Comparison of ENCODE assay signal across 1 cellular context in the genomic region with DNA sequence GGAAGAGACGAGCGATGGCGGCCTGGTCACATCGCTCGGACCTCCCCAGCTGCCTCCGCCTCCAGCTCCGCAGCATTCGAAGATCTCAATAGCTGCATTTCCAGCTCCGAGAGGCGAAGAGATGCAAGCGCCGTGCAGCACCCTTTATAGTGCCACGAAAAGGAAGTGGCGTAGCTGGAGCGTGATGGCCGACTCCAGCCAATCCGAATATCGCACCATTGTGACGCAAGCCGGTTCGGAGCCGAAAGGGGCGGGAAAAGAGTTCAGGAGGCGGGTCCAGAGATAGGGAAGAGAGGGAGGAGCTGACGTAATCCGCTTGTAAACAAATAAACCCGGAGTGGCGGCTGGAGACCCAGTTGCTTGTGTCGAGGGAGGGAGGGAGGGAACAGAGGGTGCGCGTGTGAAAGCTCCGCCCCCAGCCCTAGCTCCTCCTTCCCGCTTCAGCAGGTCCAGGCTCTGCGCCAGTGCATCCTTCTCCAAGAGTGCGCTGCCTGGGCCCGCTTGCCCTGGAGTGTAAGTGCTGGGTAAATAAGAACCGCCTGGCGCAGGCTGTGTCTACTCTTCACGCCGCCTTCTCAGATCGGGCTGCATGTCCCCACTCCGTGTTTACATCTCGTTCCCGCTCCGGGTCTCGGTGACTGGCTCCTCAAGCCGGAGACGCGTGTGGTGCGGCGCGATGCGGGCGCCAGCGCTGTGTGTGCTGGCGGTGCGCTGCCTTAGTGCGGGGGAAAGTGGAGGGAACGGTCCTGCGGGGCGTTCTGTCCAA.
TF ChIP-seq lines count a peak whose summit lies in the region.

A gene with protein sequence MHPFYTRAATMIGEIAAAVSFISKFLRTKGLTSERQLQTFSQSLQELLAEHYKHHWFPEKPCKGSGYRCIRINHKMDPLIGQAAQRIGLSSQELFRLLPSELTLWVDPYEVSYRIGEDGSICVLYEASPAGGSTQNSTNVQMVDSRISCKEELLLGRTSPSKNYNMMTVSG (minus strand): TSS at position 116 of the 766 bp plus-strand sequence. CDS start 311 bp downstream, outside the sequence.

TF ChIP-seq in HepG2, 621 proteins besides CTCF, POLR2A, EP300 and RAD21 (continued from another document and continues in another):
- TF ChIP-seq DMAP1 (CRISPR knock-in tag; IDR thresholded peaks at IDR 0.05) (peak; percentile 6; the same call in 1 of the 2 replicates), GPN1 (CRISPR knock-in tag; IDR thresholded peaks at IDR 0.05; ENCODE audit: borderline replicate concordance) (no peak), TAF1 (CRISPR knock-in tag; IDR thresholded peaks at IDR 0.05) (peak; percentile 98), GFI1 (CRISPR knock-in tag; IDR thresholded peaks at IDR 0.05; ENCODE audit: borderline replicate concordance) (0 out of 2 replicates have a peak, but pooled peaks have one; percentile 15), RFX1 (IDR thresholded peaks at IDR 0.05) (no peak), ZNF562 (CRISPR knock-in tag; IDR thresholded peaks at IDR 0.05; ENCODE audit: borderline replicate concordance) (no peak), ZNF10 (CRISPR knock-in tag; IDR thresholded peaks at IDR 0.05; ENCODE audit: borderline replicate concordance, low read depth) (no peak), ZNF3 (CRISPR knock-in tag; IDR thresholded peaks at IDR 0.05) (no peak), HIVEP1 (CRISPR knock-in tag; IDR thresholded peaks at IDR 0.05) (no peak), CBX1 (IDR thresholded peaks at IDR 0.05; ENCODE audit: low read depth) (no peak), ZNF441 (CRISPR knock-in tag; IDR thresholded peaks at IDR 0.05; ENCODE audit: borderline replicate concordance) (peak; percentile 51; the same call in 1 of the 2 replicates), HOXA5 (CRISPR knock-in tag; IDR thresholded peaks at IDR 0.05) (no peak), KLF15 (CRISPR knock-in tag; IDR thresholded peaks at IDR 0.05; ENCODE audit: borderline replicate concordance) (no peak; the same call in 1 of the 2 replicates), ZNF569 (CRISPR knock-in tag; IDR thresholded peaks at IDR 0.05; ENCODE audit: borderline replicate concordance) (no peak), ZNF234 (CRISPR knock-in tag; conservative IDR thresholded peaks at IDR 0.05) (no peak), CHD2 (IDR thresholded peaks at IDR 0.05; ENCODE audit: low read depth, low read length) (no peak), CCDC6 (CRISPR knock-in tag; IDR thresholded peaks at IDR 0.05) (peak; percentile 86), ISX (CRISPR knock-in tag; conservative IDR thresholded peaks at IDR 0.05) (no peak), ZNF510 (CRISPR knock-in tag; IDR thresholded peaks at IDR 0.05; ENCODE audit: low read depth) (no peak), RARG (CRISPR knock-in tag; IDR thresholded peaks at IDR 0.05; ENCODE audit: low read depth) (no peak), NAIF1 (CRISPR knock-in tag; IDR thresholded peaks at IDR 0.05; ENCODE audit: borderline replicate concordance) (peak; percentile 83; the same call in 1 of the 2 replicates), ZNF20 (CRISPR knock-in tag; IDR thresholded peaks at IDR 0.05) (no peak), NR2F2 (IDR thresholded peaks at IDR 0.05; ENCODE audit: borderline replicate concordance, low read depth) (no peak; the same call in 1 of the 2 replicates), ZNF775 (CRISPR knock-in tag; IDR thresholded peaks at IDR 0.05; ENCODE audit: borderline replicate concordance) (no peak), ZNF224 (CRISPR knock-in tag; IDR thresholded peaks at IDR 0.05) (no peak), ZBTB42 (CRISPR knock-in tag; IDR thresholded peaks at IDR 0.05) (no peak), BCL6 (CRISPR knock-in tag; IDR thresholded peaks at IDR 0.05) (peak; percentile 39)
- TF ChIP-seq, protein P1, sequence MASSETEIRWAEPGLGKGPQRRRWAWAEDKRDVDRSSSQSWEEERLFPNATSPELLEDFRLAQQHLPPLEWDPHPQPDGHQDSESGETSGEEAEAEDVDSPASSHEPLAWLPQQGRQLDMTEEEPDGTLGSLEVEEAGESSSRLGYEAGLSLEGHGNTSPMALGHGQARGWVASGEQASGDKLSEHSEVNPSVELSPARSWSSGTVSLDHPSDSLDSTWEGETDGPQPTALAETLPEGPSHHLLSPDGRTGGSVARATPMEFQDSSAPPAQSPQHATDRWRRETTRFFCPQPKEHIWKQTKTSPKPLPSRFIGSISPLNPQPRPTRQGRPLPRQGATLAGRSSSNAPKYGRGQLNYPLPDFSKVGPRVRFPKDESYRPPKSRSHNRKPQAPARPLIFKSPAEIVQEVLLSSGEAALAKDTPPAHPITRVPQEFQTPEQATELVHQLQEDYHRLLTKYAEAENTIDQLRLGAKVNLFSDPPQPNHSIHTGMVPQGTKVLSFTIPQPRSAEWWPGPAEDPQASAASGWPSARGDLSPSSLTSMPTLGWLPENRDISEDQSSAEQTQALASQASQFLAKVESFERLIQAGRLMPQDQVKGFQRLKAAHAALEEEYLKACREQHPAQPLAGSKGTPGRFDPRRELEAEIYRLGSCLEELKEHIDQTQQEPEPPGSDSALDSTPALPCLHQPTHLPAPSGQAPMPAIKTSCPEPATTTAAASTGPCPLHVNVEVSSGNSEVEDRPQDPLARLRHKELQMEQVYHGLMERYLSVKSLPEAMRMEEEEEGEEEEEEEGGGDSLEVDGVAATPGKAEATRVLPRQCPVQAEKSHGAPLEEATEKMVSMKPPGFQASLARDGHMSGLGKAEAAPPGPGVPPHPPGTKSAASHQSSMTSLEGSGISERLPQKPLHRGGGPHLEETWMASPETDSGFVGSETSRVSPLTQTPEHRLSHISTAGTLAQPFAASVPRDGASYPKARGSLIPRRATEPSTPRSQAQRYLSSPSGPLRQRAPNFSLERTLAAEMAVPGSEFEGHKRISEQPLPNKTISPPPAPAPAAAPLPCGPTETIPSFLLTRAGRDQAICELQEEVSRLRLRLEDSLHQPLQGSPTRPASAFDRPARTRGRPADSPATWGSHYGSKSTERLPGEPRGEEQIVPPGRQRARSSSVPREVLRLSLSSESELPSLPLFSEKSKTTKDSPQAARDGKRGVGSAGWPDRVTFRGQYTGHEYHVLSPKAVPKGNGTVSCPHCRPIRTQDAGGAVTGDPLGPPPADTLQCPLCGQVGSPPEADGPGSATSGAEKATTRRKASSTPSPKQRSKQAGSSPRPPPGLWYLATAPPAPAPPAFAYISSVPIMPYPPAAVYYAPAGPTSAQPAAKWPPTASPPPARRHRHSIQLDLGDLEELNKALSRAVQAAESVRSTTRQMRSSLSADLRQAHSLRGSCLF (CRISPR knock-in tag; IDR thresholded peaks at IDR 0.05; ENCODE audit: borderline replicate concordance), result no peak
- TF ChIP-seq, protein P2, sequence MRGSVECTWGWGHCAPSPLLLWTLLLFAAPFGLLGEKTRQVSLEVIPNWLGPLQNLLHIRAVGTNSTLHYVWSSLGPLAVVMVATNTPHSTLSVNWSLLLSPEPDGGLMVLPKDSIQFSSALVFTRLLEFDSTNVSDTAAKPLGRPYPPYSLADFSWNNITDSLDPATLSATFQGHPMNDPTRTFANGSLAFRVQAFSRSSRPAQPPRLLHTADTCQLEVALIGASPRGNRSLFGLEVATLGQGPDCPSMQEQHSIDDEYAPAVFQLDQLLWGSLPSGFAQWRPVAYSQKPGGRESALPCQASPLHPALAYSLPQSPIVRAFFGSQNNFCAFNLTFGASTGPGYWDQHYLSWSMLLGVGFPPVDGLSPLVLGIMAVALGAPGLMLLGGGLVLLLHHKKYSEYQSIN (CRISPR knock-in tag; IDR thresholded peaks at IDR 0.05; ENCODE audit: borderline replicate concordance), result no peak
- TF ChIP-seq, protein P3, sequence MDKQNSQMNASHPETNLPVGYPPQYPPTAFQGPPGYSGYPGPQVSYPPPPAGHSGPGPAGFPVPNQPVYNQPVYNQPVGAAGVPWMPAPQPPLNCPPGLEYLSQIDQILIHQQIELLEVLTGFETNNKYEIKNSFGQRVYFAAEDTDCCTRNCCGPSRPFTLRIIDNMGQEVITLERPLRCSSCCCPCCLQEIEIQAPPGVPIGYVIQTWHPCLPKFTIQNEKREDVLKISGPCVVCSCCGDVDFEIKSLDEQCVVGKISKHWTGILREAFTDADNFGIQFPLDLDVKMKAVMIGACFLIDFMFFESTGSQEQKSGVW (CRISPR knock-in tag; IDR thresholded peaks at IDR 0.05; ENCODE audit: borderline replicate concordance), result no peak
- TF ChIP-seq, protein P4, sequence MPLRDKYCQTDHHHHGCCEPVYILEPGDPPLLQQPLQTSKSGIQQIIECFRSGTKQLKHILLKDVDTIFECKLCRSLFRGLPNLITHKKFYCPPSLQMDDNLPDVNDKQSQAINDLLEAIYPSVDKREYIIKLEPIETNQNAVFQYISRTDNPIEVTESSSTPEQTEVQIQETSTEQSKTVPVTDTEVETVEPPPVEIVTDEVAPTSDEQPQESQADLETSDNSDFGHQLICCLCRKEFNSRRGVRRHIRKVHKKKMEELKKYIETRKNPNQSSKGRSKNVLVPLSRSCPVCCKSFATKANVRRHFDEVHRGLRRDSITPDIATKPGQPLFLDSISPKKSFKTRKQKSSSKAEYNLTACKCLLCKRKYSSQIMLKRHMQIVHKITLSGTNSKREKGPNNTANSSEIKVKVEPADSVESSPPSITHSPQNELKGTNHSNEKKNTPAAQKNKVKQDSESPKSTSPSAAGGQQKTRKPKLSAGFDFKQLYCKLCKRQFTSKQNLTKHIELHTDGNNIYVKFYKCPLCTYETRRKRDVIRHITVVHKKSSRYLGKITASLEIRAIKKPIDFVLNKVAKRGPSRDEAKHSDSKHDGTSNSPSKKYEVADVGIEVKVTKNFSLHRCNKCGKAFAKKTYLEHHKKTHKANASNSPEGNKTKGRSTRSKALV (CRISPR knock-in tag; IDR thresholded peaks at IDR 0.05), result peak; percentile 96
- TF ChIP-seq, protein P5, sequence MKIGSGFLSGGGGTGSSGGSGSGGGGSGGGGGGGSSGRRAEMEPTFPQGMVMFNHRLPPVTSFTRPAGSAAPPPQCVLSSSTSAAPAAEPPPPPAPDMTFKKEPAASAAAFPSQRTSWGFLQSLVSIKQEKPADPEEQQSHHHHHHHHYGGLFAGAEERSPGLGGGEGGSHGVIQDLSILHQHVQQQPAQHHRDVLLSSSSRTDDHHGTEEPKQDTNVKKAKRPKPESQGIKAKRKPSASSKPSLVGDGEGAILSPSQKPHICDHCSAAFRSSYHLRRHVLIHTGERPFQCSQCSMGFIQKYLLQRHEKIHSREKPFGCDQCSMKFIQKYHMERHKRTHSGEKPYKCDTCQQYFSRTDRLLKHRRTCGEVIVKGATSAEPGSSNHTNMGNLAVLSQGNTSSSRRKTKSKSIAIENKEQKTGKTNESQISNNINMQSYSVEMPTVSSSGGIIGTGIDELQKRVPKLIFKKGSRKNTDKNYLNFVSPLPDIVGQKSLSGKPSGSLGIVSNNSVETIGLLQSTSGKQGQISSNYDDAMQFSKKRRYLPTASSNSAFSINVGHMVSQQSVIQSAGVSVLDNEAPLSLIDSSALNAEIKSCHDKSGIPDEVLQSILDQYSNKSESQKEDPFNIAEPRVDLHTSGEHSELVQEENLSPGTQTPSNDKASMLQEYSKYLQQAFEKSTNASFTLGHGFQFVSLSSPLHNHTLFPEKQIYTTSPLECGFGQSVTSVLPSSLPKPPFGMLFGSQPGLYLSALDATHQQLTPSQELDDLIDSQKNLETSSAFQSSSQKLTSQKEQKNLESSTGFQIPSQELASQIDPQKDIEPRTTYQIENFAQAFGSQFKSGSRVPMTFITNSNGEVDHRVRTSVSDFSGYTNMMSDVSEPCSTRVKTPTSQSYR (CRISPR knock-in tag; IDR thresholded peaks at IDR 0.05; ENCODE audit: borderline replicate concordance), result no peak
- TF ChIP-seq, protein P6, sequence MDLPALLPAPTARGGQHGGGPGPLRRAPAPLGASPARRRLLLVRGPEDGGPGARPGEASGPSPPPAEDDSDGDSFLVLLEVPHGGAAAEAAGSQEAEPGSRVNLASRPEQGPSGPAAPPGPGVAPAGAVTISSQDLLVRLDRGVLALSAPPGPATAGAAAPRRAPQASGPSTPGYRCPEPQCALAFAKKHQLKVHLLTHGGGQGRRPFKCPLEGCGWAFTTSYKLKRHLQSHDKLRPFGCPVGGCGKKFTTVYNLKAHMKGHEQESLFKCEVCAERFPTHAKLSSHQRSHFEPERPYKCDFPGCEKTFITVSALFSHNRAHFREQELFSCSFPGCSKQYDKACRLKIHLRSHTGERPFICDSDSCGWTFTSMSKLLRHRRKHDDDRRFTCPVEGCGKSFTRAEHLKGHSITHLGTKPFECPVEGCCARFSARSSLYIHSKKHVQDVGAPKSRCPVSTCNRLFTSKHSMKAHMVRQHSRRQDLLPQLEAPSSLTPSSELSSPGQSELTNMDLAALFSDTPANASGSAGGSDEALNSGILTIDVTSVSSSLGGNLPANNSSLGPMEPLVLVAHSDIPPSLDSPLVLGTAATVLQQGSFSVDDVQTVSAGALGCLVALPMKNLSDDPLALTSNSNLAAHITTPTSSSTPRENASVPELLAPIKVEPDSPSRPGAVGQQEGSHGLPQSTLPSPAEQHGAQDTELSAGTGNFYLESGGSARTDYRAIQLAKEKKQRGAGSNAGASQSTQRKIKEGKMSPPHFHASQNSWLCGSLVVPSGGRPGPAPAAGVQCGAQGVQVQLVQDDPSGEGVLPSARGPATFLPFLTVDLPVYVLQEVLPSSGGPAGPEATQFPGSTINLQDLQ (CRISPR knock-in tag; IDR thresholded peaks at IDR 0.05), result 0 out of 2 replicates have a peak, but pooled peaks have one; percentile 59
- TF ChIP-seq, protein P7, sequence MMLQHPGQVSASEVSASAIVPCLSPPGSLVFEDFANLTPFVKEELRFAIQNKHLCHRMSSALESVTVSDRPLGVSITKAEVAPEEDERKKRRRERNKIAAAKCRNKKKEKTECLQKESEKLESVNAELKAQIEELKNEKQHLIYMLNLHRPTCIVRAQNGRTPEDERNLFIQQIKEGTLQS (CRISPR knock-in tag; IDR thresholded peaks at IDR 0.05), result no peak
- TF ChIP-seq, protein P8, sequence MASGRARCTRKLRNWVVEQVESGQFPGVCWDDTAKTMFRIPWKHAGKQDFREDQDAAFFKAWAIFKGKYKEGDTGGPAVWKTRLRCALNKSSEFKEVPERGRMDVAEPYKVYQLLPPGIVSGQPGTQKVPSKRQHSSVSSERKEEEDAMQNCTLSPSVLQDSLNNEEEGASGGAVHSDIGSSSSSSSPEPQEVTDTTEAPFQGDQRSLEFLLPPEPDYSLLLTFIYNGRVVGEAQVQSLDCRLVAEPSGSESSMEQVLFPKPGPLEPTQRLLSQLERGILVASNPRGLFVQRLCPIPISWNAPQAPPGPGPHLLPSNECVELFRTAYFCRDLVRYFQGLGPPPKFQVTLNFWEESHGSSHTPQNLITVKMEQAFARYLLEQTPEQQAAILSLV (CRISPR knock-in tag; IDR thresholded peaks at IDR 0.05; ENCODE audit: borderline replicate concordance), result no peak; the same call in 1 of the 2 replicates
- TF ChIP-seq, protein P9, sequence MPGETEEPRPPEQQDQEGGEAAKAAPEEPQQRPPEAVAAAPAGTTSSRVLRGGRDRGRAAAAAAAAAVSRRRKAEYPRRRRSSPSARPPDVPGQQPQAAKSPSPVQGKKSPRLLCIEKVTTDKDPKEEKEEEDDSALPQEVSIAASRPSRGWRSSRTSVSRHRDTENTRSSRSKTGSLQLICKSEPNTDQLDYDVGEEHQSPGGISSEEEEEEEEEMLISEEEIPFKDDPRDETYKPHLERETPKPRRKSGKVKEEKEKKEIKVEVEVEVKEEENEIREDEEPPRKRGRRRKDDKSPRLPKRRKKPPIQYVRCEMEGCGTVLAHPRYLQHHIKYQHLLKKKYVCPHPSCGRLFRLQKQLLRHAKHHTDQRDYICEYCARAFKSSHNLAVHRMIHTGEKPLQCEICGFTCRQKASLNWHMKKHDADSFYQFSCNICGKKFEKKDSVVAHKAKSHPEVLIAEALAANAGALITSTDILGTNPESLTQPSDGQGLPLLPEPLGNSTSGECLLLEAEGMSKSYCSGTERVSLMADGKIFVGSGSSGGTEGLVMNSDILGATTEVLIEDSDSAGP (CRISPR knock-in tag; IDR thresholded peaks at IDR 0.05; ENCODE audit: borderline replicate concordance), result peak; percentile 69
